Comparison of ENCODE assay signal across 1 cellular context in the genomic region with DNA sequence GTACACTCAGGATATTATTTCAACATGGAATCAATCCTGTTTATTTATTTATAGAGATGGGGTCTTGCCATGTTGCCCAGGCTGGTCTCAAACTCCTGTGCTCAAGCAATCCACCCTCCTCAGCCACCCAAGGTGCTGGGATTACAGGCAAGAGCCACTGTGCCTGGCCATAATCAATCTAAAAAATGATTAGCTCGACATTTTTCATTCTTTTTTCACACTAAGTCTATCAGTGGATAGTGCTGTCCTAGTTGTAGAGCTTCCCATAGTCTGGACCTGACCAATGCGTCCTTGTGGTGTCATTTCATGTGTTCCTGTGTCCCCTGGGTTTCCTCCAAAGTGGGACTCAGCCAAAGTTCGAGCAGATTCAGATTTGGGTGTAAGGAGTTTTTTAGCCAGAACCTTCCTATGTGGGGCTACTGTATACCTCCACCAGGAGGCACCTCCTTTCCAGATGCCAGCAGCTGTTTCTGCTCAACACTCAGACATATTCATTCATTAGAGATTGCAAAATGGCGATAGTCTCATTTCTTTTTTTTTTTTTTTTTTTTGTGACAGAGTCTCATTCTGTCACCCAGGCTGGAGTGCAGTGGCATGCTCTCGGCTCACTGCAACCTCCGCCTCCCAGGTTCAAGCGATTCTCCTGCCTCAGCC.
A peak's percentile ranks its signal among the peaks of the same experiment; 100 is the strongest.
TF ChIP-seq lines count a peak whose summit lies in the region.

No MANE protein-coding gene starts in this region.

TF ChIP-seq in GM12878, 131 proteins besides CTCF, POLR2A, EP300 and RAD21 (continued from another document):
- TF ChIP-seq, protein P1, sequence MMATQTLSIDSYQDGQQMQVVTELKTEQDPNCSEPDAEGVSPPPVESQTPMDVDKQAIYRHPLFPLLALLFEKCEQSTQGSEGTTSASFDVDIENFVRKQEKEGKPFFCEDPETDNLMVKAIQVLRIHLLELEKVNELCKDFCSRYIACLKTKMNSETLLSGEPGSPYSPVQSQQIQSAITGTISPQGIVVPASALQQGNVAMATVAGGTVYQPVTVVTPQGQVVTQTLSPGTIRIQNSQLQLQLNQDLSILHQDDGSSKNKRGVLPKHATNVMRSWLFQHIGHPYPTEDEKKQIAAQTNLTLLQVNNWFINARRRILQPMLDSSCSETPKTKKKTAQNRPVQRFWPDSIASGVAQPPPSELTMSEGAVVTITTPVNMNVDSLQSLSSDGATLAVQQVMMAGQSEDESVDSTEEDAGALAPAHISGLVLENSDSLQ (IDR thresholded peaks at IDR 0.05): peak; percentile 81
- TF ChIP-seq ZNF622 (IDR thresholded peaks at IDR 0.05): no peak
- TF ChIP-seq ELK1 (IDR thresholded peaks at IDR 0.05; ENCODE audit: low read depth, low read length): no peak
- TF ChIP-seq YY1 (IDR thresholded peaks at IDR 0.05; ENCODE audit: low read depth, low read length): peak; percentile 83; the same call in 1 of the 2 replicates
- TF ChIP-seq, protein P2, sequence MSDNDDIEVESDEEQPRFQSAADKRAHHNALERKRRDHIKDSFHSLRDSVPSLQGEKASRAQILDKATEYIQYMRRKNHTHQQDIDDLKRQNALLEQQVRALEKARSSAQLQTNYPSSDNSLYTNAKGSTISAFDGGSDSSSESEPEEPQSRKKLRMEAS (IDR thresholded peaks at IDR 0.05; ENCODE audit: low read depth, low read length): no peak
- TF ChIP-seq, protein P3, sequence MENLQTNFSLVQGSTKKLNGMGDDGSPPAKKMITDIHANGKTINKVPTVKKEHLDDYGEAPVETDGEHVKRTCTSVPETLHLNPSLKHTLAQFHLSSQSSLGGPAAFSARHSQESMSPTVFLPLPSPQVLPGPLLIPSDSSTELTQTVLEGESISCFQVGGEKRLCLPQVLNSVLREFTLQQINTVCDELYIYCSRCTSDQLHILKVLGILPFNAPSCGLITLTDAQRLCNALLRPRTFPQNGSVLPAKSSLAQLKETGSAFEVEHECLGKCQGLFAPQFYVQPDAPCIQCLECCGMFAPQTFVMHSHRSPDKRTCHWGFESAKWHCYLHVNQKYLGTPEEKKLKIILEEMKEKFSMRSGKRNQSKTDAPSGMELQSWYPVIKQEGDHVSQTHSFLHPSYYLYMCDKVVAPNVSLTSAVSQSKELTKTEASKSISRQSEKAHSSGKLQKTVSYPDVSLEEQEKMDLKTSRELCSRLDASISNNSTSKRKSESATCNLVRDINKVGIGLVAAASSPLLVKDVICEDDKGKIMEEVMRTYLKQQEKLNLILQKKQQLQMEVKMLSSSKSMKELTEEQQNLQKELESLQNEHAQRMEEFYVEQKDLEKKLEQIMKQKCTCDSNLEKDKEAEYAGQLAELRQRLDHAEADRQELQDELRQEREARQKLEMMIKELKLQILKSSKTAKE (IDR thresholded peaks at IDR 0.05; ENCODE audit: low read depth, poor library complexity, severe bottlenecking): no peak
- TF ChIP-seq, protein P4, sequence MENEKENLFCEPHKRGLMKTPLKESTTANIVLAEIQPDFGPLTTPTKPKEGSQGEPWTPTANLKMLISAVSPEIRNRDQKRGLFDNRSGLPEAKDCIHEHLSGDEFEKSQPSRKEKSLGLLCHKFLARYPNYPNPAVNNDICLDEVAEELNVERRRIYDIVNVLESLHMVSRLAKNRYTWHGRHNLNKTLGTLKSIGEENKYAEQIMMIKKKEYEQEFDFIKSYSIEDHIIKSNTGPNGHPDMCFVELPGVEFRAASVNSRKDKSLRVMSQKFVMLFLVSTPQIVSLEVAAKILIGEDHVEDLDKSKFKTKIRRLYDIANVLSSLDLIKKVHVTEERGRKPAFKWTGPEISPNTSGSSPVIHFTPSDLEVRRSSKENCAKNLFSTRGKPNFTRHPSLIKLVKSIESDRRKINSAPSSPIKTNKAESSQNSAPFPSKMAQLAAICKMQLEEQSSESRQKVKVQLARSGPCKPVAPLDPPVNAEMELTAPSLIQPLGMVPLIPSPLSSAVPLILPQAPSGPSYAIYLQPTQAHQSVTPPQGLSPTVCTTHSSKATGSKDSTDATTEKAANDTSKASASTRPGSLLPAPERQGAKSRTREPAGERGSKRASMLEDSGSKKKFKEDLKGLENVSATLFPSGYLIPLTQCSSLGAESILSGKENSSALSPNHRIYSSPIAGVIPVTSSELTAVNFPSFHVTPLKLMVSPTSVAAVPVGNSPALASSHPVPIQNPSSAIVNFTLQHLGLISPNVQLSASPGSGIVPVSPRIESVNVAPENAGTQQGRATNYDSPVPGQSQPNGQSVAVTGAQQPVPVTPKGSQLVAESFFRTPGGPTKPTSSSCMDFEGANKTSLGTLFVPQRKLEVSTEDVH (IDR thresholded peaks at IDR 0.05; ENCODE audit: low read depth, partially characterized antibody): no peak
- TF ChIP-seq SIN3A (IDR thresholded peaks at IDR 0.05; ENCODE audit: low read depth, low read length): no peak
- peak; percentile 97 for TF ChIP-seq TCF12 (IDR thresholded peaks at IDR 0.05; ENCODE audit: low read depth, low read length)
